15 cellular contexts compared by ENCODE assay signal in the genomic region with DNA sequence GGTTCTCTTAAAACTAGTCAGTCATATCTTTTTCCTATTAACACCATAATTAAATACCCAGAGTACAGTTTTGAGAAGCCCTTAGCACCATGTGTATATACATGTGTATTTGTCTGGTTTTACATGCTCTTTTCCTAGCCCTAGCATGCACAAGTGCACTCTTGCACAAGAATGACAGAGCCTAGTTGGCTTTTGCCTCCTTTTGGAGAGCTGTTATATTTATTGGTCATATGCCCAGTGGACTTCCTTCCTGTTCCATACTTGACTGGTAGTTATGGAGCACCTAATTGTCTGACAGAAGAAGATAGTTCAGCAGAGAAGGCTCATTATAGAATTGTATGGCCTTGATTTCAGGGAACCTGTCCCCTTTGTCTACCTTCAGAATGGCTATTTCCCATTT.
"Had no signal": no experiment of that assay in that cellular context is flagged by ENCODE, and none has a peak within 500 bp of the region (broad histone marks: within the 10 kb centered on the region; RNA-seq: fewer than 3 reads in every experiment).

No MANE protein-coding gene starts in this region.

- H3K27ac ChIP-seq: ascending aorta, esophagus squamous epithelium, gastroesophageal sphincter, heart left ventricle, parathyroid adenoma, right lobe of liver, upper lobe of right lung had no signal

- H3K36me3 ChIP-seq: ascending aorta, esophagus squamous epithelium, gastroesophageal sphincter, right lobe of liver, upper lobe of right lung had no signal

- H3K4me1 ChIP-seq: ascending aorta, esophagus squamous epithelium, gastroesophageal sphincter, heart left ventricle, parathyroid adenoma, upper lobe of right lung had no signal

- H3K9me3 ChIP-seq: ascending aorta, esophagus squamous epithelium, gastroesophageal sphincter, heart left ventricle, right lobe of liver, upper lobe of right lung had no signal

- ATAC-seq: activated CD4-positive, alpha-beta T cell treated with anti-CD3 and anti-CD28 coated beads for 36 hours; gastroesophageal sphincter; heart left ventricle; natural killer cell treated with Interleukin-12 subunit alpha and Interleukin-12 subunit beta and Interleukin-15 and Interleukin-18, amount 100 ng/mL, for 72 hours; stimulated activated effector memory CD8-positive, alpha-beta T cell treated with anti-CD3 and anti-CD28 coated beads, Interleukin-12 subunit alpha, Interleukin-12 subunit beta, amount 100 ng/mL, for 72 hours; upper lobe of right lung had no signal

- H3K27me3 ChIP-seq: ascending aorta, esophagus squamous epithelium, gastroesophageal sphincter, heart left ventricle, right lobe of liver, upper lobe of right lung had no signal

- H2AFZ ChIP-seq: parathyroid adenoma had no signal

- H3K4me3 ChIP-seq: ascending aorta, esophagus squamous epithelium, gastroesophageal sphincter, heart left ventricle, right lobe of liver, upper lobe of right lung had no signal

- H3K9ac ChIP-seq: parathyroid adenoma had no signal

- DNase-seq: activated CD4-positive, alpha-beta T cell treated with anti-CD3 and anti-CD28 coated beads for 36 hours; activated CD4-positive, alpha-beta T cell treated with anti-CD3 and anti-CD28 coated beads, Interleukin-2, amount 50 U/mL, for 48 hours; activated gamma-delta T cell; cortex of kidney; effector memory CD4-positive, alpha-beta T cell; esophagus squamous epithelium; heart left ventricle; right lobe of liver; stimulated activated CD4-positive, alpha-beta T cell treated with anti-CD3 and anti-CD28 coated beads, Interleukin-4, amount 100 ng/mL, for 24 hours; upper lobe of right lung had no signal
